Comparison of ENCODE assay signal across 10 cellular contexts in the genomic region with DNA sequence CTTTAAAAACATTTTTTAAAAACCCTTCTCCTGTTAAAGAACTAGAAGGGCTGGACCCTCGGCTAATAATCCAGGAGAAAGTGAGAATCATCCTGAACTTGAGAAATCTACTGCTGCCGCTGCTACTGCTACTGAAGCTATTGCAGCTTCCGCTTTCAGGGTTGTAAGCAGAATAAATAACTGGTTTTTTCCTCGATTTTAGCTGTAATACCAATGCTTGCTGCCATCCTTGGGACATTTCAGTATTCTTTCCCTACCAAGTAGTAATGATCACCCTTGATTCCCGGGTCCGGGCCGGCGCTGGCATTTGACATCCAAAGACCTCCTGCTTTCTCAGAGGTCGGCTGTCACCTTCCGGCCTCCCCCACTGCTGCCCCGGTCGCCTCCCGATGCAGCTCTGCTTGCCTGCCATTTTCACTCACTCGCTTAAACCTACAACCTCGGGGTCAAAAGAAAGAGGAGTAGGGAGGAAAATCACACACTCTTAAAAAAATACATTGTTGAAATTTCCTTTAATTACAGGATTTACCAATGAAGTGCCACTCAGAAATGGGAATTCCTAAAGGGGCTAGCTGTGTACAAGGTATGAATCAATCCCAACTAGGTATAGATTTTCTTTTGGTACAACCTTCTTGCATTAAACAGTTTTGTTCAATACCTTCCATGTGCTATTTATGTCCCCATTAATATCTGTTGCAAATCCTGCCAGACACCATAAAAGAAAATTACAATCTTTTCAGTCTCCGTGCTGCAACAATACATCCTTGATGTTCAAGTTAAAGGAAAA. TPM values are rescaled to one million over a fixed set of nuclear protein-coding genes. Genes with fewer than 3 reads are reported as not detected.
DNase-seq lines count a peak whose midpoint lies in the region; ATAC-seq and TF ChIP-seq lines count a peak whose summit lies in the region.
"Had no signal": no experiment of that assay in that cellular context is flagged by ENCODE, and none has a peak within 500 bp of the region (broad histone marks: within the 10 kb centered on the region; RNA-seq: fewer than 3 reads in every experiment).

No MANE protein-coding gene starts in this region.

- peak overlapping the region; percentile 98 for H3K4me2 ChIP-seq in mammary epithelial cell (ENCODE audit: insufficient read depth, low read depth, low read length)

- TF ChIP-seq CTCF in mammary epithelial cell (conservative IDR thresholded peaks at IDR 0.05 in 1 of 2, IDR thresholded peaks at IDR 0.05 in 1 of 2; ENCODE audit: extremely low read depth in 1 of 2, insufficient read depth in 1 of 2, low read depth in 1 of 2, low read length in 2 of 2), result no peak
- TF ChIP-seq CTCF in vagina (IDR thresholded peaks at IDR 0.05), result no peak

- no TSS peak for BruUV-seq in mammary epithelial cell (replicated peaks; lab: Mats Ljungman, UMichigan)

- H2AFZ ChIP-seq in mammary epithelial cell (ENCODE audit: low read depth, low read length), result no peak overlapping the region

- H3K27me3 ChIP-seq in mammary epithelial cell (ENCODE audit: insufficient read depth, low read length) (peaks cover 76% of the 10 kb centered on the region), mucosa of rectum (ENCODE audit: control insufficient read depth in 2 of 2, insufficient read depth in 2 of 2, low read length in 2 of 2) (peaks cover 10 to 33% of the 10 kb centered on the region in 2 donors), vagina (no peaks in the 10 kb centered on the region)
- H3K27me3 ChIP-seq: testis had no signal

- TF ChIP-seq POLR2A in vagina (IDR thresholded peaks at IDR 0.05), result no peak

- H3K4me3 ChIP-seq in mammary epithelial cell (replicated peaks in 1 of 3; ENCODE audit: insufficient read depth in 1 of 3, low read depth in 2 of 3, low read length in 3 of 3) (peak overlapping the region in 1 of 3 experiments; percentile 61), mucosa of rectum (ENCODE audit: low read length in 2 of 2) (peak overlapping the region; percentile 28 to 79), vagina (peak overlapping the region; percentile 61 to 70)

- H3K79me2 ChIP-seq in mammary epithelial cell (ENCODE audit: insufficient read depth, low read length), result no peaks in the 10 kb centered on the region

- no peaks in the 10 kb centered on the region for H4K20me1 ChIP-seq in mammary epithelial cell (ENCODE audit: insufficient read depth, low read length)

- CTCF ChIA-PET in mammary epithelial cell (lab: Charles Lee; ENCODE audit: low non-redundant PET), result no interaction called here

- 18% methylated on average over 11 of the region's 16 CpGs for WGBS in mammary epithelial cell (ENCODE audit: low coverage, missing lambda C conversion rate)

- ATAC-seq in Right ventricle myocardium superior (ENCODE audit: poor library complexity) (no peak), HG02938 (IDR thresholded peaks at IDR 0.05; ENCODE audit: unreplicated experiment) (no peak), HG02973 (IDR thresholded peaks at IDR 0.05; ENCODE audit: unreplicated experiment) (no peak)

- H3K4me1 ChIP-seq in mammary epithelial cell (ENCODE audit: insufficient read depth, low read length) (peaks cover 25% of the 10 kb centered on the region), mucosa of rectum (ENCODE audit: control insufficient read depth in 2 of 2, insufficient read depth in 2 of 2, low read length in 2 of 2) (peaks cover 4 to 10% of the 10 kb centered on the region in 2 donors), vagina (peaks cover 36% of the 10 kb centered on the region)

- H3K36me3 ChIP-seq in mammary epithelial cell (ENCODE audit: insufficient read depth, low read length), result no peaks in the 10 kb centered on the region
- H3K36me3 ChIP-seq in mucosa of rectum (ENCODE audit: control insufficient read depth in 2 of 2, insufficient read depth in 2 of 2, low read length in 2 of 2), result no peaks in the 10 kb centered on the region
- H3K36me3 ChIP-seq in vagina, result no peaks in the 10 kb centered on the region

- in situ Hi-C loops in mammary epithelial cell (cut with MboI; ENCODE audit: low sequenced_read_pairs in 2 of 2), result loop anchor here (10.0 kb wide), 2 partner anchors 519 to 529 kb away; no protein-coding TSS in a partner anchor

- H3K27ac ChIP-seq in mammary epithelial cell (ENCODE audit: insufficient read depth, low read depth, low read length), result no peak overlapping the region
- no peak overlapping the region for H3K27ac ChIP-seq in mucosa of rectum (ENCODE audit: low read depth in 2 of 2, low read length in 2 of 2)
- H3K27ac ChIP-seq in vagina, result peak overlapping the region; percentile 80
- H3K27ac ChIP-seq: testis had no signal

- dilution Hi-C loops in mammary epithelial cell (cut with HindIII; ENCODE audit: low sequenced_read_pairs), result no loop called here

- no peak overlapping the region for H3K9ac ChIP-seq in mammary epithelial cell (ENCODE audit: insufficient read depth, low read length)
- H3K9ac ChIP-seq in mucosa of rectum (ENCODE audit: low read depth in 1 of 2, low read length in 2 of 2), result peak overlapping the region in 1 of 2 donors; percentile 84

- intact Hi-C loops in Right ventricle myocardium superior (cut with DNase I) (loop anchor here (5.0 to 10.0 kb wide), 2 partner anchors 517 to 619 kb away; no protein-coding TSS in a partner anchor), cardiac septum (cut with DNase I) (loop anchor here (5.0 kb wide), 2 partner anchors 367 to 437 kb away; no protein-coding TSS in a partner anchor), mammary epithelial cell (cut with micrococcal nuclease) (loop anchor here (5.0 to 10.0 kb wide), 4 partner anchors 87 to 422 kb away; no protein-coding TSS in a partner anchor), vagina (cut with DNase I) (loop anchor here (10.0 kb wide), 1 partner anchor 101 kb away; the partner anchor contains the start of genes ACTRT3 and TERC)

- no peaks in the 10 kb centered on the region for H3K9me3 ChIP-seq in mammary epithelial cell (replicated peaks; ENCODE audit: insufficient read depth, low read length)
- H3K9me3 ChIP-seq in mucosa of rectum (ENCODE audit: control insufficient read depth in 2 of 2, low read length in 2 of 2), result peaks cover 0 to 2% of the 10 kb centered on the region in 2 donors
- H3K9me3 ChIP-seq in vagina, result no peaks in the 10 kb centered on the region
- H3K9me3 ChIP-seq: testis had no signal

- DNase-seq in Right ventricle myocardium superior (peak; percentile 49), cardiac septum (ENCODE audit: low spot score) (no peak), mammary epithelial cell (no peak), vagina (ENCODE audit: extremely low spot score in 2 of 2) (no peak), UCSD-AML1 (lab: John Stamatoyannopoulos, UW; ENCODE audit: unreplicated experiment) (no peak)
- DNase-seq: DND-41, testis had no signal

RNA-seq across cellular contexts. Expression of gene MECOM, which starts 0.7 kb away (rescaled TPM):
- total RNA-seq in Right ventricle myocardium superior (15.5 TPM), cardiac septum (18.7 TPM), mammary epithelial cell (10 to 100 TPM in 1 of 2 donors, 1 to 10 TPM in 1; 3.5 to 10.9 TPM), vagina (16.0 TPM)
- 6.5 TPM for polyA plus RNA-seq in mammary epithelial cell
- 6.0 TPM for polyA minus RNA-seq in mammary epithelial cell
